Comparison of ENCODE assay signal across 11 cellular contexts in genomic region chr6:112562348-112563220, GRCh38.
DNase-seq lines count a peak whose midpoint lies in the region; ATAC-seq and TF ChIP-seq lines count a peak whose summit lies in the region.
"Had no signal": no experiment of that assay in that cellular context is flagged by ENCODE, and none has a peak within 500 bp of the region (broad histone marks: within the 10 kb centered on the region; RNA-seq: fewer than 3 reads in every experiment).

No MANE protein-coding gene starts in this region.

- H3K4me1 ChIP-seq in left lung (no peaks in the 10 kb centered on the region), stomach smooth muscle (ENCODE audit: control insufficient read depth, insufficient read depth, low read length) (no peaks in the 10 kb centered on the region)

- H3K27me3 ChIP-seq in left lung (no peaks in the 10 kb centered on the region), stomach smooth muscle (ENCODE audit: control insufficient read depth in 1 of 2, insufficient read depth in 2 of 2, low read length in 2 of 2) (no peaks in the 10 kb centered on the region)

- intact Hi-C loops in left lung (cut with DNase I) = no loop called here

- DNase-seq in DMS53 (lab: John Stamatoyannopoulos, UW) (peak; percentile 1), DMS53 treated with DMSO at 0.1 percent for 48 hours (lab: John Stamatoyannopoulos, UW; ENCODE audit: unreplicated experiment) (no peak), cardiac fibroblast (ENCODE audit: low read depth in 2 of 2) (peak; percentile 19 to 22), left lung (no peak), activated gamma-delta T cell (lab: John Stamatoyannopoulos, UW) (no peak)
- DNase-seq: NCI-H187; stimulated activated CD4-positive, alpha-beta T cell treated with anti-CD3 and anti-CD28 coated beads, Interleukin-4, amount 100 ng/mL, for 4 hours had no signal

- H3K9ac ChIP-seq in stomach smooth muscle (ENCODE audit: low read length in 2 of 2) = no peak overlapping the region

- TF ChIP-seq CTCF in cardiac fibroblast (IDR thresholded peaks at IDR 0.05; ENCODE audit: low read depth, low read length) (no peak), left lung (IDR thresholded peaks at IDR 0.05) (no peak)

- H3K27ac ChIP-seq in left lung (no peak overlapping the region), stomach smooth muscle (ENCODE audit: low read length) (peak overlapping the region; percentile 61)
- H3K27ac ChIP-seq: 22Rv1 had no signal

- no peaks in the 10 kb centered on the region for H3K36me3 ChIP-seq in left lung
- H3K36me3 ChIP-seq in stomach smooth muscle (ENCODE audit: control insufficient read depth in 2 of 2, insufficient read depth in 2 of 2, low read length in 2 of 2) = no peaks in the 10 kb centered on the region

- H3K9me3 ChIP-seq in left lung (no peaks in the 10 kb centered on the region), stomach smooth muscle (ENCODE audit: control insufficient read depth in 2 of 2, low read length in 2 of 2) (no peaks in the 10 kb centered on the region)

- ATAC-seq in left lung = peak; percentile 53
- ATAC-seq in HG03095 (IDR thresholded peaks at IDR 0.05; ENCODE audit: unreplicated experiment) = no peak
- no peak for ATAC-seq in HG02970 (IDR thresholded peaks at IDR 0.05; ENCODE audit: low FRiP score, unreplicated experiment)

- no peak overlapping the region for H3K4me3 ChIP-seq in cardiac fibroblast (replicated peaks in 1 of 2; ENCODE audit: low read depth in 2 of 2, low read length in 2 of 2)
- H3K4me3 ChIP-seq in left lung = no peak overlapping the region
- peak overlapping the region; percentile 23 to 28 for H3K4me3 ChIP-seq in stomach smooth muscle (ENCODE audit: low read length in 2 of 2)

Comparison
In these comparisons a context has a peak if more than half of its experiments do, and no peak if none do; other contexts are left out.
1. DNase-seq: peak in DMS53 (single experiment) and cardiac fibroblast (2 of 2); none in DMS53 treated with DMSO at 0.1 percent for 48 hours (single experiment), left lung (0 of 2) and activated gamma-delta T cell (single experiment).
2. H3K4me3 ChIP-seq: peak in stomach smooth muscle (2 of 2); none in cardiac fibroblast (0 of 2) and left lung (0 of 2).